In the genomic region with DNA sequence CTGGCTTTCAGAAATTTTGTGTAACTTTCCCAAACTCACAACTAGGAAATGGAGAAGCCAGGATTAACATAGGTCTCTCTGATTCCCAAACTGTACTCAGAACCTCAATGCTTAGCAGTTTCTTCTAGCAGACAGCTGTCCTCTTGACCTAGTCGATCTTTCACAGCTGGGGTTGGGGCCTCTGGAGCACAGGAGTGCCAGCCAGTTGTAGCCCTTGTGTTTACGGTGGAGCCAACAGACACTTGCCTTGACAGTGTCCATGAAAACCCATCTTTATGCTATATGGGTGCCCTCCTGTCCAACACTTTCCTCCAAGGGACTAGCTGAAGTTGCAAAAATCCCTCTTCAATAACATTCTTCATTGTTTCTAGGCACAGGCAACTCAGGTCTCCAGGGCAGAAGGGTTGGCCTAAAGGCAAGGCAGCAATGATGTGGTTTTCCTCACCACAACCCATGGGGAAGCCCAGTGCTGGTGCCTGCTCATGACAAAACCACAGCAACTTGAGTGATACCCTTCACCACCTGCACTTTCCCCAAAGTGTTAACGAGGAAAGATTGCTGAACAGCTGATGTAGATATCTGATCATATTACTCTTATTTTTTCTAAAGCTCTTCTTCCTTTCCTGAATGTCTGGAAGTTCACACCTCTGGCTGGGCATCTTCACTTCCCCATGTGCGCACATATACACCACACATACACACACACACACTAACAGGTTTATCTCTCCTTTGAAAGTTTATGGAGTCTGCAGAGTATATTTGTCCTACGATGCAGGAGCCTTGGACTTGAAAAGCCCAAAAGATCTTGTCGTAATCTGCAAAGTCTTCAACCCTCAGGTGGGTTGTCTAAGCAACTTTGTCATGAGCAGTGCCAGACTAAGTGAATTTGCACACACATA, we compare ENCODE assay signal across 11 cellular contexts. TPM values are rescaled to one million over a fixed set of nuclear protein-coding genes. Genes with fewer than 3 reads are reported as not detected.
DNase-seq lines count a peak whose midpoint lies in the region; ATAC-seq and TF ChIP-seq lines count a peak whose summit lies in the region.
"Had no signal": no experiment of that assay in that cellular context is flagged by ENCODE, and none has a peak within 500 bp of the region (broad histone marks: within the 10 kb centered on the region; RNA-seq: fewer than 3 reads in every experiment).

No MANE protein-coding gene starts in this region.

- H3K4me3 ChIP-seq in mammary epithelial cell (replicated peaks in 1 of 3; ENCODE audit: insufficient read depth in 1 of 3, low read depth in 2 of 3, low read length in 3 of 3) (no peak overlapping the region), lower leg skin (ENCODE audit: low read depth, poor library complexity, severe bottlenecking) (no peak overlapping the region), H7 (ENCODE audit: insufficient read depth, low read depth, low read length) (no peak overlapping the region)

- no peaks in the 10 kb centered on the region for H3K36me3 Mint-ChIP-seq in MCF 10A (ENCODE audit: insufficient read depth, unreplicated experiment)
- no peaks in the 10 kb centered on the region for H3K36me3 Mint-ChIP-seq in activated naive CD4-positive, alpha-beta T cell treated with anti-CD3 and anti-CD28 coated beads, Interleukin-2, amount 50 U/mL, for 72 hours

- H3K79me2 ChIP-seq in mammary epithelial cell (ENCODE audit: insufficient read depth, low read length), result no peaks in the 10 kb centered on the region

- no peaks in the 10 kb centered on the region for H3K9me3 ChIP-seq in mammary epithelial cell (replicated peaks; ENCODE audit: insufficient read depth, low read length)

- dilution Hi-C loops in mammary epithelial cell (cut with HindIII; ENCODE audit: low sequenced_read_pairs), result no loop called here

- no peak overlapping the region for H3K27ac Mint-ChIP-seq in MCF 10A (ENCODE audit: low read depth, unreplicated experiment)
- H3K27ac Mint-ChIP-seq in activated naive CD4-positive, alpha-beta T cell treated with anti-CD3 and anti-CD28 coated beads, Interleukin-2, amount 50 U/mL, for 72 hours, result no peak overlapping the region

- peaks cover 6% of the 10 kb centered on the region for H3K4me1 Mint-ChIP-seq in MCF 10A (ENCODE audit: insufficient read depth, unreplicated experiment)

- no peak overlapping the region for H3K9ac ChIP-seq in mammary epithelial cell (ENCODE audit: insufficient read depth, low read length)

- 74% methylated on average over 6 of the region's 6 CpGs for WGBS in mammary epithelial cell (ENCODE audit: low coverage, missing lambda C conversion rate)
- 85 to 91% methylated on average over 6 of the region's 6 CpGs for WGBS in lower leg skin, 2 donors

- no peaks in the 10 kb centered on the region for H3K9me3 Mint-ChIP-seq in MCF 10A (ENCODE audit: unreplicated experiment)
- no peaks in the 10 kb centered on the region for H3K9me3 Mint-ChIP-seq in activated naive CD4-positive, alpha-beta T cell treated with anti-CD3 and anti-CD28 coated beads, Interleukin-2, amount 50 U/mL, for 72 hours

- BruUV-seq in mammary epithelial cell (replicated peaks; lab: Mats Ljungman, UMichigan) (no TSS peak), MCF 10A (replicated peaks; lab: Mats Ljungman, UMichigan) (no TSS peak)

- H3K27me3 Mint-ChIP-seq in MCF 10A (ENCODE audit: insufficient read depth, unreplicated experiment), result no peaks in the 10 kb centered on the region

- DNase-seq in mammary epithelial cell (peak; percentile 32), MCF 10A (ENCODE audit: unreplicated experiment) (no peak), KBM-7 (peak; percentile 29), epidermal melanocyte (ENCODE audit: insufficient read length, low spot score) (no peak), lower leg skin (ENCODE audit: low spot score in 2 of 2) (no peak), H7 (no peak)
- peak; percentile 50 to 55 for DNase-seq in activated naive CD4-positive, alpha-beta T cell treated with anti-CD3 and anti-CD28 coated beads, Interleukin-2, amount 50 U/mL, for 72 hours (ENCODE audit: low spot score in 2 of 2)
- DNase-seq in stimulated activated naive CD8-positive, alpha-beta T cell treated with anti-CD3 and anti-CD28 coated beads, Interleukin-15, Interleukin-2, amounts not matched to agents 100 U/mL and 50 U/mL, for 24 hours, result peak; percentile 60
- DNase-seq: IMR-90 had no signal

- ATAC-seq in activated naive CD4-positive, alpha-beta T cell treated with anti-CD3 and anti-CD28 coated beads, Interleukin-2, amount 50 U/mL, for 72 hours, result peak; percentile 100
- peak; percentile 99 for ATAC-seq in stimulated activated naive CD8-positive, alpha-beta T cell treated with anti-CD3 and anti-CD28 coated beads, Interleukin-15, Interleukin-2, amounts not matched to agents 100 U/mL and 50 U/mL, for 24 hours

- no peak overlapping the region for H3K27ac ChIP-seq in mammary epithelial cell (ENCODE audit: insufficient read depth, low read depth, low read length)

- no peak for TF ChIP-seq POLR2A in lower leg skin (IDR thresholded peaks at IDR 0.05)

- H4K20me1 ChIP-seq in mammary epithelial cell (ENCODE audit: insufficient read depth, low read length), result no peaks in the 10 kb centered on the region

- CTCF ChIA-PET in mammary epithelial cell (lab: Charles Lee; ENCODE audit: low non-redundant PET) (no interaction called here), MCF 10A (lab: Yijun Ruan, JAX) (no interaction called here)

- H3K4me1 ChIP-seq in mammary epithelial cell (ENCODE audit: insufficient read depth, low read length), result no peaks in the 10 kb centered on the region

- H3K4me2 ChIP-seq in mammary epithelial cell (ENCODE audit: insufficient read depth, low read depth, low read length), result no peak overlapping the region

- H3K4me3 Mint-ChIP-seq in MCF 10A (ENCODE audit: unreplicated experiment), result no peak overlapping the region

- H3K36me3 ChIP-seq in mammary epithelial cell (ENCODE audit: insufficient read depth, low read length) (no peaks in the 10 kb centered on the region), H7 (replicated peaks; ENCODE audit: control insufficient read depth, insufficient read depth, low read length) (no peaks in the 10 kb centered on the region)

- H2AFZ ChIP-seq in mammary epithelial cell (ENCODE audit: low read depth, low read length), result no peak overlapping the region

- TF ChIP-seq CTCF in mammary epithelial cell (conservative IDR thresholded peaks at IDR 0.05 in 1 of 2, IDR thresholded peaks at IDR 0.05 in 1 of 2; ENCODE audit: extremely low read depth in 1 of 2, insufficient read depth in 1 of 2, low read depth in 1 of 2, low read length in 2 of 2) (no peak), MCF 10A (IDR thresholded peaks at IDR 0.05; ENCODE audit: unreplicated experiment) (no peak), lower leg skin (IDR thresholded peaks at IDR 0.05) (no peak)

- in situ Hi-C loops in mammary epithelial cell (cut with MboI; ENCODE audit: low sequenced_read_pairs in 2 of 2), result no loop called here
- in situ Hi-C loops in KBM-7 (cut with MboI; ENCODE audit: low pct_unique_long_range_greater_than_20kb, low sequenced_read_pairs), result no loop called here

- POLR2A ChIA-PET in MCF 10A (lab: Yijun Ruan, JAX), result interaction anchor here (1.2 kb wide), 1 partner anchor 78 kb away, joined by 5 read pairs; a partner anchor contains a TSS

- intact Hi-C loops in mammary epithelial cell (cut with micrococcal nuclease) (no loop called here), MCF 10A (cut with micrococcal nuclease) (no loop called here), lower leg skin (cut with DNase I; ENCODE audit: low total_unique reads) (no loop called here)

- H3K27me3 ChIP-seq in mammary epithelial cell (ENCODE audit: insufficient read depth, low read length) (no peaks in the 10 kb centered on the region), H7 (ENCODE audit: control insufficient read depth, insufficient read depth, low read length) (no peaks in the 10 kb centered on the region)

RNA-seq across cellular contexts. Expression of a gene that starts 11.0 kb away (rescaled TPM):
- total RNA-seq in mammary epithelial cell (not detected), MCF 10A (2022) (not detected in 2 replicates), lower leg skin (not detected)
- not detected for polyA plus RNA-seq in mammary epithelial cell
- polyA minus RNA-seq in mammary epithelial cell, result not detected
- total RNA-seq in activated naive CD4-positive, alpha-beta T cell treated with anti-CD3 and anti-CD28 coated beads, Interleukin-2, amount 50 U/mL, for 72 hours, result not detected
- not detected in 2 replicates for total RNA-seq in H7 (2014; rRNA removed; shearing (Covaris generic))
- total RNA-seq: epithelial cell of proximal tubule, IMR-90, lung microvascular endothelial cell had no signal
- polyA plus RNA-seq: IMR-90 had no signal

RNA-seq across cellular contexts. Expression of a gene that starts 40.3 kb away (rescaled TPM):
- total RNA-seq in mammary epithelial cell (under 1 TPM; under 0.01 to 0.52 TPM), MCF 10A (2022) (0.16 and 0.20 TPM in 2 replicates), lower leg skin (under 1 TPM in 2 of 4 donors, not detected in 2; 0.10 to 0.34 TPM)
- 0.20 TPM for polyA plus RNA-seq in mammary epithelial cell
- not detected for polyA minus RNA-seq in mammary epithelial cell
- total RNA-seq in activated naive CD4-positive, alpha-beta T cell treated with anti-CD3 and anti-CD28 coated beads, Interleukin-2, amount 50 U/mL, for 72 hours, result not detected
- total RNA-seq in H7 (2014; rRNA removed; shearing (Covaris generic)), result 0.14 TPM in 1 of 2 replicates, not detected in the other
- total RNA-seq: epithelial cell of proximal tubule, IMR-90, lung microvascular endothelial cell had no signal
- polyA plus RNA-seq: IMR-90 had no signal

Comparison
In these comparisons a context has a peak if more than half of its experiments do, and no peak if none do; other contexts are left out.
1. DNase-seq: peak in mammary epithelial cell (single experiment), KBM-7 (single experiment), activated naive CD4-positive, alpha-beta T cell treated with anti-CD3 and anti-CD28 coated beads, Interleukin-2, amount 50 U/mL, for 72 hours (2 of 2) and stimulated activated naive CD8-positive, alpha-beta T cell treated with anti-CD3 and anti-CD28 coated beads, Interleukin-15, Interleukin-2, amounts not matched to agents 100 U/mL and 50 U/mL, for 24 hours (single experiment); none in MCF 10A (single experiment), epidermal melanocyte (single experiment), lower leg skin (0 of 2) and H7 (single experiment).